In the genomic region with DNA sequence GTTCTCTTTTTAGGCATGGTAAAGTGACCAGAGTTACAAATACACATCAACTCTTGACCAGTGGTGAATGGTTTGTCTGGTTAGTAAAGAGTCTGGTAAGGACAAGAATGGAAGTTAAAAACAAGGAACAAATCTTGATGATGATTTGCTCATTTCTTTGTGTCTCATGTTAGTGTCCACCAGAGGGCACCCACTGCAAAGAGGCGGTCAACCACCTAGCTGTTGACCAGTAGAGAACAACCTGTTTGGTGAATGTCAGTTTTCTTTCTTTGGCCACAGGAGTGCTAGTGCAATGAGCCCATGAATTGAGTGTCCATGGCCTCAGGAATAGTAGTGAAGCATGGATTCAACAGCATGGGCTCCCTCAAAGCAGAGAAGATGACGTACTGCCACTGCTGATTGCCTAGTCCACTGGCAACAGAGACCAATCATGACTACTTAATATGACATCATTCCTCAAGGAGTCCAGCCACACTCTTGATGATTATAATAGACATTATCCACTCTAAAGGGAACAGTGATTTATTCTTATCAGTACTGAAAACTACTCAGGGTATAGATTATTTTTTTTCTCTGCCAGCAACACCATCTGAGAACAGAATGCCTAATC, we compare ENCODE assay signal across 8 cellular contexts. TPM values are rescaled to one million over a fixed set of nuclear protein-coding genes. Genes with fewer than 3 reads are reported as not detected.
A peak's percentile ranks its signal among the peaks of the same experiment; 100 is the strongest.
DNase-seq lines count a peak whose midpoint lies in the region; ATAC-seq and TF ChIP-seq lines count a peak whose summit lies in the region.

No MANE protein-coding gene starts in this region.

- POLR2A ChIA-PET in RWPE1 (lab: Yijun Ruan, JAX; ENCODE audit: low non-redundant PET), result no interaction called here

- H3K79me2 ChIP-seq in DND-41 (ENCODE audit: insufficient read depth, low read length), result no peaks in the 10 kb centered on the region

- peaks cover 3% of the 10 kb centered on the region for H3K27me3 Mint-ChIP-seq in nephron progenitor cell (ENCODE audit: low read depth, poor library complexity)
- no peaks in the 10 kb centered on the region for H3K27me3 Mint-ChIP-seq in activated T-cell treated with anti-CD3 and anti-CD28 coated beads, Interleukin-2, amount 50 U/mL, for 24 hours

- H3K4me1 Mint-ChIP-seq in nephron progenitor cell, result peaks cover 4% of the 10 kb centered on the region
- no peaks in the 10 kb centered on the region for H3K4me1 Mint-ChIP-seq in activated T-cell treated with anti-CD3 and anti-CD28 coated beads, Interleukin-2, amount 50 U/mL, for 24 hours (ENCODE audit: low read depth)

- no peaks in the 10 kb centered on the region for H4K20me1 ChIP-seq in DND-41 (ENCODE audit: insufficient read depth, low read length)

- H3K4me3 ChIP-seq in DND-41 (ENCODE audit: low read depth in 1 of 2, low read length in 2 of 2) (no peak overlapping the region), colonic mucosa (no peak overlapping the region)

- H3K4me2 ChIP-seq in DND-41 (ENCODE audit: insufficient read depth, low read length), result no peak overlapping the region

- ATAC-seq in DND-41 (ENCODE audit: insufficient read depth, low read depth), result no peak

- H3K36me3 Mint-ChIP-seq in nephron progenitor cell (ENCODE audit: low read depth), result no peaks in the 10 kb centered on the region
- H3K36me3 Mint-ChIP-seq in activated T-cell treated with anti-CD3 and anti-CD28 coated beads, Interleukin-2, amount 50 U/mL, for 24 hours (ENCODE audit: low read depth), result no peaks in the 10 kb centered on the region

- H2AFZ ChIP-seq in DND-41 (ENCODE audit: low read depth, low read length), result no peak overlapping the region

- H3K4me1 ChIP-seq in DND-41 (ENCODE audit: insufficient read depth, low read length) (no peaks in the 10 kb centered on the region), colonic mucosa (no peaks in the 10 kb centered on the region)

- TF ChIP-seq CTCF in DND-41 (IDR thresholded peaks at IDR 0.05; ENCODE audit: borderline replicate concordance, extremely low read depth, low read length, poor library complexity, severe bottlenecking) (peak; percentile 43), GM20000 (IDR thresholded peaks at IDR 0.05; ENCODE audit: extremely low read depth, missing control alignments) (peak; percentile 6), colonic mucosa (IDR thresholded peaks at IDR 0.05) (peak; percentile 30), nephron progenitor cell (IDR thresholded peaks at IDR 0.05) (peak; percentile 71), RWPE1 (conservative IDR thresholded peaks at IDR 0.05; ENCODE audit: low read depth) (no peak)

- intact Hi-C loops in colonic mucosa (cut with DNase I), result loop anchor here (5.0 kb wide), 1 partner anchor 905 kb away; no protein-coding TSS in a partner anchor

- DNase-seq in DND-41 (no peak), GM20000 (ENCODE audit: low spot score) (peak; percentile 11), NCI-H1092 treated with DMSO at 0.1 percent for 48 hours (lab: John Stamatoyannopoulos, UW) (peak; percentile 44), colonic mucosa (peak; percentile 40), nephron progenitor cell (peak; percentile 56), mesenteric fat pad (ENCODE audit: low spot score) (no peak), RWPE1 (ENCODE audit: low spot score) (no peak)
- no peak for DNase-seq in activated T-cell treated with anti-CD3 and anti-CD28 coated beads, Interleukin-2, amount 50 U/mL, for 24 hours

- CTCF ChIA-PET in RWPE1 (lab: Yijun Ruan, JAX), result no interaction called here

- H3K27ac Mint-ChIP-seq in nephron progenitor cell, result no peak overlapping the region
- H3K27ac Mint-ChIP-seq in activated T-cell treated with anti-CD3 and anti-CD28 coated beads, Interleukin-2, amount 50 U/mL, for 24 hours, result no peak overlapping the region

- no peak overlapping the region for H3K4me3 Mint-ChIP-seq in nephron progenitor cell
- no peak overlapping the region for H3K4me3 Mint-ChIP-seq in activated T-cell treated with anti-CD3 and anti-CD28 coated beads, Interleukin-2, amount 50 U/mL, for 24 hours

- H3K27me3 ChIP-seq in DND-41 (ENCODE audit: insufficient read depth, low read length, poor library complexity) (no peaks in the 10 kb centered on the region), colonic mucosa (no peaks in the 10 kb centered on the region)

- H3K9me3 Mint-ChIP-seq in nephron progenitor cell, result no peaks in the 10 kb centered on the region
- peaks cover 2% of the 10 kb centered on the region for H3K9me3 Mint-ChIP-seq in activated T-cell treated with anti-CD3 and anti-CD28 coated beads, Interleukin-2, amount 50 U/mL, for 24 hours

- H3K36me3 ChIP-seq in DND-41 (ENCODE audit: insufficient read depth, low read length) (no peaks in the 10 kb centered on the region), colonic mucosa (no peaks in the 10 kb centered on the region)

- H3K9ac ChIP-seq in DND-41 (ENCODE audit: low read depth, low read length), result no peak overlapping the region
- no peak overlapping the region for H3K9ac ChIP-seq in colonic mucosa (ENCODE audit: low read depth in 2 of 2, low read length in 2 of 2)

- H3K9me3 ChIP-seq in DND-41 (ENCODE audit: insufficient read depth, low read length, severe bottlenecking), result no peaks in the 10 kb centered on the region
- no peaks in the 10 kb centered on the region for H3K9me3 ChIP-seq in colonic mucosa

- no peak overlapping the region for H3K27ac ChIP-seq in DND-41 (ENCODE audit: low read length)
- H3K27ac ChIP-seq in colonic mucosa, result no peak overlapping the region
- H3K27ac ChIP-seq in RWPE1, result no peak overlapping the region

RNA-seq across cellular contexts. Expression of gene CNTN6, which starts 10.7 kb away (rescaled TPM):
- total RNA-seq in colonic mucosa (under 1 TPM in 1 of 2 donors, not detected in 1; 0.11 TPM), mesenteric fat pad (0.29 TPM)

Comparison
In these comparisons a context has a peak if more than half of its experiments do, and no peak if none do; other contexts are left out.
1. DNase-seq: peak in GM20000 (single experiment), NCI-H1092 treated with DMSO at 0.1 percent for 48 hours (single experiment), colonic mucosa (single experiment) and nephron progenitor cell (single experiment); none in DND-41 (single experiment), mesenteric fat pad (single experiment), RWPE1 (single experiment) and activated T-cell treated with anti-CD3 and anti-CD28 coated beads, Interleukin-2, amount 50 U/mL, for 24 hours (single experiment).